ENCODE assay signal across 13 cellular contexts in genomic region chr16:48720266-48720665, GRCh38.
DNase-seq lines count a peak whose midpoint lies in the region; ATAC-seq, FAIRE-seq and TF ChIP-seq lines count a peak whose summit lies in the region.
"Had no signal": no experiment of that assay in that cellular context is flagged by ENCODE, and none has a peak within 500 bp of the region (broad histone marks: within the 10 kb centered on the region; RNA-seq: fewer than 3 reads in every experiment).

No MANE protein-coding gene starts in this region.

- TF ChIP-seq CTCF in WTC11 (IDR thresholded peaks at IDR 0.05): no peak
- no peak for TF ChIP-seq CTCF in left ventricle myocardium inferior (IDR thresholded peaks at IDR 0.05; ENCODE audit: borderline replicate concordance)

- no CpG with 5 or more reads among the region's 9 CpGs for WGBS in mesendoderm (ENCODE audit: extremely low coverage, insufficient coverage, low lambda C conversion rate)

- H3K4me1 Mint-ChIP-seq in WTC11: peaks cover under 1% of the 10 kb centered on the region
- H3K4me1 Mint-ChIP-seq: activated T-helper 17 cell treated with anti-CD3 and anti-CD28 coated beads, Interleukin-2, amount 50 U/mL, for 72 hours had no signal

- H2BK5ac ChIP-seq in mesendoderm (ENCODE audit: low read length): no peak overlapping the region

- H3K4me3 Mint-ChIP-seq in WTC11: no peak overlapping the region
- H3K4me3 Mint-ChIP-seq: activated T-helper 17 cell treated with anti-CD3 and anti-CD28 coated beads, Interleukin-2, amount 50 U/mL, for 72 hours had no signal

- H3K4ac ChIP-seq in mesendoderm (ENCODE audit: low read depth, low read length): no peak overlapping the region

- POLR2A ChIA-PET in WTC11 (lab: Charles Lee): no interaction called here

- no peak overlapping the region for H2BK120ac ChIP-seq in mesendoderm (ENCODE audit: low read depth, low read length)

- H3K36me3 ChIP-seq in mesendoderm (ENCODE audit: control insufficient read depth, insufficient read depth, low read length) (no peaks in the 10 kb centered on the region), left ventricle myocardium inferior (no peaks in the 10 kb centered on the region)

- FAIRE-seq in frontal cortex (lab: Jason Lieb, UNC): no peak
- FAIRE-seq: RCC 7860 had no signal

- CTCF ChIA-PET in WTC11 (lab: Charles Lee): no interaction called here

- no peaks in the 10 kb centered on the region for H3K79me1 ChIP-seq in mesendoderm (ENCODE audit: low read length)

- no peak overlapping the region for H3K56ac ChIP-seq in mesendoderm (ENCODE audit: low read length)

- H3K27me3 ChIP-seq in mesendoderm (ENCODE audit: insufficient read depth, low read length, poor library complexity): no peaks in the 10 kb centered on the region
- H3K27me3 ChIP-seq in left ventricle myocardium inferior (ENCODE audit: low read depth): peaks cover 3% of the 10 kb centered on the region

- H2AK5ac ChIP-seq in mesendoderm (ENCODE audit: low read length): no peak overlapping the region

- peak; percentile 3 for DNase-seq in ELR (ENCODE audit: low read depth)
- DNase-seq in Jurkat, Clone E6-1 (ENCODE audit: low read depth, low spot score): peak; percentile 24
- peak; percentile 74 for DNase-seq in WTC11 (ENCODE audit: low spot score)
- peak; percentile 71 for DNase-seq in mesendoderm
- DNase-seq in middle frontal gyrus (ENCODE audit: extremely low spot score, low spot score): no peak
- DNase-seq in frontal cortex (ENCODE audit: low spot score in 2 of 2): no peak
- no peak for DNase-seq in left ventricle myocardium inferior
- DNase-seq: NCI-H2107; stimulated activated CD4-positive, alpha-beta T cell treated with anti-CD3 and anti-CD28 coated beads, Interleukin-1b, Interleukin-23, amount 100 ng/mL, for 48 hours; stimulated activated naive CD4-positive, alpha-beta T cell had no signal

- H3K27me3 Mint-ChIP-seq in WTC11 (ENCODE audit: low read depth): peaks cover 12% of the 10 kb centered on the region

- H3K79me2 ChIP-seq in mesendoderm (ENCODE audit: control insufficient read depth, insufficient read depth, low read length): no peaks in the 10 kb centered on the region

- no peak overlapping the region for H3K4me2 ChIP-seq in mesendoderm (ENCODE audit: low read length)

- H3K27ac Mint-ChIP-seq in WTC11: no peak overlapping the region
- H3K27ac Mint-ChIP-seq: activated T-helper 17 cell treated with anti-CD3 and anti-CD28 coated beads, Interleukin-2, amount 50 U/mL, for 72 hours had no signal

- H3K9ac ChIP-seq in mesendoderm (ENCODE audit: low read length): no peak overlapping the region

- no peaks in the 10 kb centered on the region for H3K36me3 Mint-ChIP-seq in WTC11

- H3K9me3 ChIP-seq in left ventricle myocardium inferior (replicated peaks): peaks cover 31% of the 10 kb centered on the region

- no peak overlapping the region for H4K5ac ChIP-seq in mesendoderm (ENCODE audit: low read length)

- no peaks in the 10 kb centered on the region for H3K4me1 ChIP-seq in mesendoderm (ENCODE audit: control insufficient read depth, low read depth, low read length)
- no peaks in the 10 kb centered on the region for H3K4me1 ChIP-seq in left ventricle myocardium inferior

- no peak overlapping the region for H4K8ac ChIP-seq in mesendoderm (ENCODE audit: low read depth, low read length)

- no peak overlapping the region for H2BK15ac ChIP-seq in mesendoderm (replicated peaks; ENCODE audit: low read depth)

- H3K18ac ChIP-seq in mesendoderm (ENCODE audit: low read length): no peak overlapping the region

- peaks cover 25% of the 10 kb centered on the region for H3K9me3 Mint-ChIP-seq in WTC11

- H3K23ac ChIP-seq in mesendoderm (ENCODE audit: low read length): no peak overlapping the region

- no peak overlapping the region for H3K4me3 ChIP-seq in Jurkat, Clone E6-1 (ENCODE audit: low read length)
- H3K4me3 ChIP-seq in mesendoderm (ENCODE audit: low read length): no peak overlapping the region
- no peak overlapping the region for H3K4me3 ChIP-seq in left ventricle myocardium inferior

- ATAC-seq in WTC11: peak; percentile 86
- no peak for ATAC-seq in GM21390 (IDR thresholded peaks at IDR 0.05; ENCODE audit: unreplicated experiment)
- ATAC-seq: activated T-helper 17 cell treated with anti-CD3 and anti-CD28 coated beads, Interleukin-2, amount 50 U/mL, for 72 hours had no signal

- intact Hi-C loops in left ventricle myocardium inferior (cut with micrococcal nuclease): no loop called here

- H3K27ac ChIP-seq in mesendoderm (ENCODE audit: low read depth, low read length) (no peak overlapping the region), left ventricle myocardium inferior (replicated peaks) (no peak overlapping the region)

TF ChIP-seq in WTC11, 78 proteins besides CTCF, POLR2A, EP300 and RAD21:
- TF ChIP-seq USF1 (CRISPR knock-in tag; IDR thresholded peaks at IDR 0.05) (peak; percentile 21; the same call in 1 of the 2 replicates), JUN (CRISPR knock-in tag; IDR thresholded peaks at IDR 0.05) (no peak), ATF1 (CRISPR knock-in tag; IDR thresholded peaks at IDR 0.05) (no peak), ZNF532 (CRISPR knock-in tag; IDR thresholded peaks at IDR 0.05; ENCODE audit: borderline replicate concordance) (no peak), ARID4B (CRISPR knock-in tag; IDR thresholded peaks at IDR 0.05; ENCODE audit: borderline replicate concordance) (no peak), TEAD1 (CRISPR knock-in tag; IDR thresholded peaks at IDR 0.05) (no peak)

Comparison
In these comparisons a context has a peak if more than half of its experiments do, and no peak if none do; other contexts are left out.
1. DNase-seq: peak in ELR (single experiment), Jurkat, Clone E6-1 (single experiment), WTC11 (single experiment) and mesendoderm (single experiment); none in middle frontal gyrus (single experiment), frontal cortex (0 of 2) and left ventricle myocardium inferior (single experiment).